1 cellular context compared by ENCODE assay signal in the genomic region with DNA sequence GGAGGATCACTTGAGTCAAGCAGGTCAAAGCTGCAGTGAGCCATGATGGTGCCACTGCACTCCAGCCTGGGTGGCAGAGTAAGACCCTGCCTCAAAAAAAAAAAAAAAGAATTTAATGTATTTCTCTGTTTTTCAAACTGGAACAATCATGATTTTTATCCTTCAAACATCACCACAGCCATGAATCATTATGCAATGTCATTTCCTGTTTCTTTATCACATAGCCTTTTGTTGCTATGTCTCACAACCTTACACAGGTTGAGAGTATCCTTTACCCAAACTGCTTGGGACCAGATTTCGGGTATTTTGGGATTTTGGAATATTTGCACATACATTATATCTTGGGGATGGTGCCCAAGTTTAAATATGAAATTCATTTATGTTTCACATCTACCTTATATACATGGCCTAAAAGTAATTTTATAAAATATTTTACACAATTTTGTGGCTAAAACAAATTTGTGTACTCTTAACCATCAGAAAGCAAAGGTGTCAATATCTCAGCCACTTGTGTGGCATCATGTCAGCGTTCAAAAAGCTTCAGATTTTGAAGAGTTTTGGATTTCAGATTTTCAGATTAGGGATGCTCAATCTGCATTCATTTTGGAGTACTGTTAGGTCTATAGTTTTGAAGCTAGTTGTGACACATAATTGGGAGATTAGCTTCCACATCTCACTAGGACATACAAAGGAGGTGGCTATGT.
TF ChIP-seq lines count a peak whose summit lies in the region.

No MANE protein-coding gene starts in this region.

TF ChIP-seq in K562, 482 proteins besides CTCF, POLR2A, EP300 and RAD21 (continued from another document and continues in another):
- TF ChIP-seq, protein P1, sequence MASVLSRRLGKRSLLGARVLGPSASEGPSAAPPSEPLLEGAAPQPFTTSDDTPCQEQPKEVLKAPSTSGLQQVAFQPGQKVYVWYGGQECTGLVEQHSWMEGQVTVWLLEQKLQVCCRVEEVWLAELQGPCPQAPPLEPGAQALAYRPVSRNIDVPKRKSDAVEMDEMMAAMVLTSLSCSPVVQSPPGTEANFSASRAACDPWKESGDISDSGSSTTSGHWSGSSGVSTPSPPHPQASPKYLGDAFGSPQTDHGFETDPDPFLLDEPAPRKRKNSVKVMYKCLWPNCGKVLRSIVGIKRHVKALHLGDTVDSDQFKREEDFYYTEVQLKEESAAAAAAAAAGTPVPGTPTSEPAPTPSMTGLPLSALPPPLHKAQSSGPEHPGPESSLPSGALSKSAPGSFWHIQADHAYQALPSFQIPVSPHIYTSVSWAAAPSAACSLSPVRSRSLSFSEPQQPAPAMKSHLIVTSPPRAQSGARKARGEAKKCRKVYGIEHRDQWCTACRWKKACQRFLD (CRISPR knock-in tag; IDR thresholded peaks at IDR 0.05) = no peak
- no peak for TF ChIP-seq ZNF431 (CRISPR knock-in tag; IDR thresholded peaks at IDR 0.05)
- TF ChIP-seq SPI1 (IDR thresholded peaks at IDR 0.05; ENCODE audit: borderline replicate concordance, low read depth, low read length) = peak; percentile 53; the same call in 1 of the 2 replicates
- TF ChIP-seq WHSC1 (IDR thresholded peaks at IDR 0.05; ENCODE audit: low read length) = no peak
- no peak for TF ChIP-seq ZNF436 (CRISPR knock-in tag; IDR thresholded peaks at IDR 0.05)
- TF ChIP-seq DDX20 (tag; IDR thresholded peaks at IDR 0.05; ENCODE audit: low read depth) = no peak
- TF ChIP-seq, protein P2, sequence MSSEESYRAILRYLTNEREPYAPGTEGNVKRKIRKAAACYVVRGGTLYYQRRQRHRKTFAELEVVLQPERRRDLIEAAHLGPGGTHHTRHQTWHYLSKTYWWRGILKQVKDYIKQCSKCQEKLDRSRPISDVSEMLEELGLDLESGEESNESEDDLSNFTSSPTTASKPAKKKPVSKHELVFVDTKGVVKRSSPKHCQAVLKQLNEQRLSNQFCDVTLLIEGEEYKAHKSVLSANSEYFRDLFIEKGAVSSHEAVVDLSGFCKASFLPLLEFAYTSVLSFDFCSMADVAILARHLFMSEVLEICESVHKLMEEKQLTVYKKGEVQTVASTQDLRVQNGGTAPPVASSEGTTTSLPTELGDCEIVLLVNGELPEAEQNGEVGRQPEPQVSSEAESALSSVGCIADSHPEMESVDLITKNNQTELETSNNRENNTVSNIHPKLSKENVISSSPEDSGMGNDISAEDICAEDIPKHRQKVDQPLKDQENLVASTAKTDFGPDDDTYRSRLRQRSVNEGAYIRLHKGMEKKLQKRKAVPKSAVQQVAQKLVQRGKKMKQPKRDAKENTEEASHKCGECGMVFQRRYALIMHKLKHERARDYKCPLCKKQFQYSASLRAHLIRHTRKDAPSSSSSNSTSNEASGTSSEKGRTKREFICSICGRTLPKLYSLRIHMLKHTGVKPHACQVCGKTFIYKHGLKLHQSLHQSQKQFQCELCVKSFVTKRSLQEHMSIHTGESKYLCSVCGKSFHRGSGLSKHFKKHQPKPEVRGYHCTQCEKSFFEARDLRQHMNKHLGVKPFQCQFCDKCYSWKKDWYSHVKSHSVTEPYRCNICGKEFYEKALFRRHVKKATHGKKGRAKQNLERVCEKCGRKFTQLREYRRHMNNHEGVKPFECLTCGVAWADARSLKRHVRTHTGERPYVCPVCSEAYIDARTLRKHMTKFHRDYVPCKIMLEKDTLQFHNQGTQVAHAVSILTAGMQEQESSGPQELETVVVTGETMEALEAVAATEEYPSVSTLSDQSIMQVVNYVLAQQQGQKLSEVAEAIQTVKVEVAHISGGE (CRISPR knock-in tag; IDR thresholded peaks at IDR 0.05) = no peak
- no peak for TF ChIP-seq SAFB2 (IDR thresholded peaks at IDR 0.05; ENCODE audit: borderline replicate concordance, low read depth, low read length, severe bottlenecking)
- TF ChIP-seq MXD1 (CRISPR knock-in tag; IDR thresholded peaks at IDR 0.05; ENCODE audit: borderline replicate concordance, poor library complexity, severe bottlenecking) = no peak
- no peak for TF ChIP-seq ZSCAN32 (CRISPR knock-in tag; IDR thresholded peaks at IDR 0.05)
- no peak for TF ChIP-seq SMC3 (conservative IDR thresholded peaks at IDR 0.05; ENCODE audit: insufficient read depth, low read depth, low read length)
- no peak for TF ChIP-seq SMAD4 (CRISPR knock-in tag; conservative IDR thresholded peaks at IDR 0.05)
- peak; percentile 30; the same call in 1 of the 2 replicates for TF ChIP-seq JUND (IDR thresholded peaks at IDR 0.05; ENCODE audit: borderline replicate concordance, low read depth, low read length)
- no peak; the same call in 2 of the 3 replicates for TF ChIP-seq JUND (tag; IDR thresholded peaks at IDR 0.05; ENCODE audit: borderline replicate concordance, low read depth, low read length)
- TF ChIP-seq ZNF146 (CRISPR knock-in tag; IDR thresholded peaks at IDR 0.05; ENCODE audit: unreplicated experiment) = no peak
- no peak for TF ChIP-seq NFE2L1 (tag; IDR thresholded peaks at IDR 0.05; ENCODE audit: borderline replicate concordance, low read depth)
- TF ChIP-seq MCM3 (IDR thresholded peaks at IDR 0.05) = no peak
- no peak for TF ChIP-seq AFF4 (CRISPR knock-in tag; IDR thresholded peaks at IDR 0.05)
- peak; percentile 49; the same call in 1 of the 2 replicates for TF ChIP-seq MAFG (tag; conservative IDR thresholded peaks at IDR 0.05)
- TF ChIP-seq HMGN3 (IDR thresholded peaks at IDR 0.05; ENCODE audit: borderline replicate concordance, extremely low read depth, insufficient read length, low read depth, low read length) = no peak
- no peak for TF ChIP-seq TARDBP (IDR thresholded peaks at IDR 0.05)
- no peak for TF ChIP-seq RBBP5 (IDR thresholded peaks at IDR 0.05; ENCODE audit: borderline replicate concordance, insufficient read depth, low read length, poor library complexity, severe bottlenecking)
- no peak for TF ChIP-seq ZNF780A (CRISPR knock-in tag; IDR thresholded peaks at IDR 0.05)
- TF ChIP-seq ZBTB8A (IDR thresholded peaks at IDR 0.05; ENCODE audit: partially characterized antibody) = no peak
- TF ChIP-seq, protein P3, sequence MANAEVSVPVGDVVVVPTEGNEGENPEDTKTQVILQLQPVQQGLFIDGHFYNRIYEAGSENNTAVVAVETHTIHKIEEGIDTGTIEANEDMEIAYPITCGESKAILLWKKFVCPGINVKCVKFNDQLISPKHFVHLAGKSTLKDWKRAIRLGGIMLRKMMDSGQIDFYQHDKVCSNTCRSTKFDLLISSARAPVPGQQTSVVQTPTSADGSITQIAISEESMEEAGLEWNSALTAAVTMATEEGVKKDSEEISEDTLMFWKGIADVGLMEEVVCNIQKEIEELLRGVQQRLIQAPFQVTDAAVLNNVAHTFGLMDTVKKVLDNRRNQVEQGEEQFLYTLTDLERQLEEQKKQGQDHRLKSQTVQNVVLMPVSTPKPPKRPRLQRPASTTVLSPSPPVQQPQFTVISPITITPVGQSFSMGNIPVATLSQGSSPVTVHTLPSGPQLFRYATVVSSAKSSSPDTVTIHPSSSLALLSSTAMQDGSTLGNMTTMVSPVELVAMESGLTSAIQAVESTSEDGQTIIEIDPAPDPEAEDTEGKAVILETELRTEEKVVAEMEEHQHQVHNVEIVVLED (CRISPR knock-in tag; IDR thresholded peaks at IDR 0.05) = no peak
- TF ChIP-seq NCOA1 (IDR thresholded peaks at IDR 0.05; ENCODE audit: low read depth) = no peak
- no peak for TF ChIP-seq ZNF318 (IDR thresholded peaks at IDR 0.05; ENCODE audit: borderline replicate concordance in 1 of 2, low read depth in 1 of 2)
- no peak for TF ChIP-seq ELF4 (CRISPR knock-in tag; IDR thresholded peaks at IDR 0.05)
- TF ChIP-seq SRSF1 (IDR thresholded peaks at IDR 0.05; ENCODE audit: low read depth, low read length) = no peak
- no peak for TF ChIP-seq CHD2 (IDR thresholded peaks at IDR 0.05; ENCODE audit: low read depth, low read length)
- TF ChIP-seq YBX1 (IDR thresholded peaks at IDR 0.05) = no peak
- TF ChIP-seq RFX1 (IDR thresholded peaks at IDR 0.05) = peak; percentile 20; the same call in 1 of the 2 replicates
